28 cellular contexts compared by ENCODE assay signal in genomic region chr15:58015565-58015964, GRCh38. TPM values are rescaled to one million over a fixed set of nuclear protein-coding genes. Genes with fewer than 3 reads are reported as not detected.
DNase-seq lines count a peak whose midpoint lies in the region; ATAC-seq and TF ChIP-seq lines count a peak whose summit lies in the region.
"Had no signal": no experiment of that assay in that cellular context is flagged by ENCODE, and none has a peak within 500 bp of the region (broad histone marks: within the 10 kb centered on the region; RNA-seq: fewer than 3 reads in every experiment).

No MANE protein-coding gene starts in this region.

- no peak for ATAC-seq in GM21381 (IDR thresholded peaks at IDR 0.05; ENCODE audit: unreplicated experiment)
- no peak for ATAC-seq in Right ventricle myocardium superior (ENCODE audit: poor library complexity)
- ATAC-seq: activated naive CD8-positive, alpha-beta T cell treated with anti-CD3 and anti-CD28 coated beads, Interleukin-2, amount 50 U/mL, for 24 hours; lower lobe of right lung had no signal

- no peak overlapping the region for H3K4me3 ChIP-seq in epithelial cell of esophagus (ENCODE audit: low read length)
- H3K4me3 ChIP-seq: colonic mucosa, esophagus muscularis mucosa, lower lobe of right lung, tibial nerve had no signal

- intact Hi-C loops in Right ventricle myocardium superior (cut with DNase I): no loop called here

- TF ChIP-seq CTCF in epithelial cell of esophagus (IDR thresholded peaks at IDR 0.05; ENCODE audit: insufficient read depth, low read depth, low read length, missing control alignments): no peak

- peak; percentile 16 for DNase-seq in AG20443 (ENCODE audit: low spot score)
- peak; percentile 5 for DNase-seq in RKO (ENCODE audit: low spot score)
- peak; percentile 69 for DNase-seq in epithelial cell of esophagus (ENCODE audit: low read depth)
- peak; percentile 30 for DNase-seq in kidney glomerular epithelial cell (lab: John Stamatoyannopoulos, UW)
- DNase-seq in T-helper 2 cell: no peak
- DNase-seq in Right ventricle myocardium superior: no peak
- no peak for DNase-seq in epidermal melanocyte (ENCODE audit: insufficient read length, low spot score)
- DNase-seq: ACHN; activated CD4-positive, alpha-beta T cell treated with anti-CD3 and anti-CD28 coated beads, Interleukin-2, amount 10 ng/mL, durations not matched to agents 24 days and 14 days; activated naive CD8-positive, alpha-beta T cell treated with anti-CD3 and anti-CD28 coated beads, Interleukin-2, amount 50 U/mL, for 24 hours; activated T-cell treated with anti-CD3 and anti-CD28 coated beads, Interleukin-2, amount 50 U/mL, for 24 hours; C1 segment of cervical spinal cord; Caco-2; colonic mucosa; DMS79; effector memory CD4-positive, alpha-beta T cell; HFFc6; Karpas-422; kidney; lower lobe of right lung; MV-4-11; NCI-H1436 treated with DMSO at 0.1 percent for 48 hours; NCI-H2107; NCI-H446; small intestine had no signal

RNA-seq across cellular contexts. Expression of gene ALDH1A2, which starts 49.9 kb away (rescaled TPM):
- 9.7 TPM for total RNA-seq in Right ventricle myocardium superior
- total RNA-seq: HFFc6 had no signal

Comparison
In these comparisons a context has a peak if more than half of its experiments do, and no peak if none do; other contexts are left out.
1. DNase-seq: peak in AG20443 (single experiment), RKO (single experiment), epithelial cell of esophagus (single experiment) and kidney glomerular epithelial cell (single experiment); none in T-helper 2 cell (0 of 5), Right ventricle myocardium superior (single experiment) and epidermal melanocyte (single experiment).